In genomic region chr13:97359181-97360057, GRCh38 we compare ENCODE assay signal across 8 cellular contexts.
DNase-seq lines count a peak whose midpoint lies in the region; ATAC-seq, FAIRE-seq and TF ChIP-seq lines count a peak whose summit lies in the region.

No MANE protein-coding gene starts in this region.

- FAIRE-seq in frontal cortex (lab: Jason Lieb, UNC) = no peak

- no peak overlapping the region for H3K4me3 ChIP-seq in fibroblast of the aortic adventitia (ENCODE audit: low read depth, low read length)

- TF ChIP-seq CTCF in fibroblast of the aortic adventitia (IDR thresholded peaks at IDR 0.05; ENCODE audit: insufficient read depth, low read length) = peak; percentile 86

- peak; percentile 90 for ATAC-seq in GM21423 (IDR thresholded peaks at IDR 0.05; ENCODE audit: unreplicated experiment)

- peak; percentile 86 for DNase-seq in ELR (ENCODE audit: low read depth)
- DNase-seq in HS-27A (ENCODE audit: low read depth) = peak; percentile 30
- peak; percentile 63 for DNase-seq in NOMO-1 treated with DMSO at 0.1 percent for 48 hours (lab: John Stamatoyannopoulos, UW; ENCODE audit: unreplicated experiment)
- peak; percentile 29 to 42 for DNase-seq in activated T-cell treated with anti-CD3 and anti-CD28 coated beads, Interleukin-2, amount 50 U/mL, for 48 hours
- peak; percentile 86 for DNase-seq in fibroblast of the aortic adventitia (ENCODE audit: low read depth)
- DNase-seq in nucleus accumbens (lab: John Stamatoyannopoulos, UW) = peak in 31 of 56 donors; percentile 7 to 75 (median 26)
- DNase-seq in frontal cortex (ENCODE audit: low spot score in 2 of 2) = no peak

Comparison
In these comparisons a context has a peak if more than half of its experiments do, and no peak if none do; other contexts are left out.
1. DNase-seq: peak in ELR (single experiment), HS-27A (single experiment), NOMO-1 treated with DMSO at 0.1 percent for 48 hours (single experiment), activated T-cell treated with anti-CD3 and anti-CD28 coated beads, Interleukin-2, amount 50 U/mL, for 48 hours (2 of 2), fibroblast of the aortic adventitia (single experiment) and nucleus accumbens (31 of 56); none in frontal cortex (0 of 2).